Comparison of ENCODE assay signal across 20 cellular contexts in the genomic region with DNA sequence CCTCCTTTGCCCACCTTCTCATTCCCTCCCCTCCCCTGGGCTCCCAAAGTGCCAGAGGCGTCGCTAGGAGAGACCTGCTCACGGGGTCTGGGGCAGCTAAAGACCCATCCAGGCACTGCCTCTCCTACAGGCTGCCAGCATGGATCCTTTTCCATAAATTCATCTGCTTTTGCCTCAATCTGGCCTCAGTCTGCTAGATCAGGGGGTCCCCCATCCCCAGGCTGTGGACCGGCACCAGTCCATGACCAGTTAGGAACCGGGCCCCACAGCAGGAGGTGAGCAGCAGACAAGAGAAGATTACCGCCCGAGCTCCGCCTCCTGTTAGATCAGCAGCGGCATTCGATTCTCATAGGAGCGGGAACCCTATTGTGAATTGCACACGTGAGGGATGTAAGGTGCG. TPM values are rescaled to one million over a fixed set of nuclear protein-coding genes. Genes with fewer than 3 reads are reported as not detected.
"Had no signal": no experiment of that assay in that cellular context is flagged by ENCODE, and none has a peak within 500 bp of the region (broad histone marks: within the 10 kb centered on the region; RNA-seq: fewer than 3 reads in every experiment).

No MANE protein-coding gene starts in this region.

- H3K9me3 Mint-ChIP-seq: activated CD4-positive, alpha-beta T cell treated with anti-CD3 and anti-CD28 coated beads, Interleukin-2, amount 10 ng/mL, durations not matched to agents 24 days and 14 days; activated naive CD8-positive, alpha-beta T cell treated with anti-CD3 and anti-CD28 coated beads, Interleukin-2, amount 50 U/mL, for 24 hours; activated T-cell treated with anti-CD3 and anti-CD28 coated beads, Interleukin-2, amount 50 U/mL, for 72 hours; natural killer cell treated with Interleukin-12 subunit alpha and Interleukin-12 subunit beta and Interleukin-15 and Interleukin-18, amount 100 ng/mL, for 72 hours had no signal

- H3K27ac ChIP-seq: ascending aorta, breast epithelium, gastrocnemius medialis, heart left ventricle, psoas muscle had no signal

- H3K4me1 ChIP-seq: ascending aorta, breast epithelium, gastrocnemius medialis, psoas muscle had no signal

- H3K27me3 Mint-ChIP-seq: activated CD4-positive, alpha-beta T cell treated with anti-CD3 and anti-CD28 coated beads, Interleukin-2, amount 10 ng/mL, durations not matched to agents 24 days and 14 days; activated naive CD8-positive, alpha-beta T cell treated with anti-CD3 and anti-CD28 coated beads, Interleukin-2, amount 50 U/mL, for 24 hours; natural killer cell treated with Interleukin-12 subunit alpha and Interleukin-12 subunit beta and Interleukin-15 and Interleukin-18, amount 100 ng/mL, for 72 hours; T-helper 17 cell had no signal

- DNase-seq: activated CD4-positive, alpha-beta T cell treated with anti-CD3 and anti-CD28 coated beads, Interleukin-2, amount 10 ng/mL, durations not matched to agents 24 days and 14 days; activated CD8-positive, alpha-beta memory T cell treated with anti-CD3 and anti-CD28 coated beads, Interleukin-2, amount 50 U/mL, for 4 hours; activated CD8-positive, alpha-beta T cell treated with anti-CD3 and anti-CD28 coated beads, Interleukin-2, amount 10 ng/mL, durations not matched to agents 7 days and 5 days; activated naive CD4-positive, alpha-beta T cell; activated naive CD8-positive, alpha-beta T cell treated with anti-CD3 and anti-CD28 coated beads, Interleukin-2, amount 50 U/mL, for 24 hours; activated T-cell treated with anti-CD3 and anti-CD28 coated beads, Interleukin-2, amount 50 U/mL, for 72 hours; dermis blood vessel endothelial cell; mesendoderm; stimulated activated CD4-positive, alpha-beta T cell treated with anti-CD3 and anti-CD28 coated beads, Interleukin-12 subunit alpha, Interleukin-12 subunit beta, amount 100 ng/mL, for 4 hours; stimulated activated naive CD4-positive, alpha-beta T cell; T-helper 17 cell; trophoblast cell had no signal

- H3K4me3 Mint-ChIP-seq: activated CD4-positive, alpha-beta T cell treated with anti-CD3 and anti-CD28 coated beads, Interleukin-2, amount 10 ng/mL, durations not matched to agents 24 days and 14 days; activated CD8-positive, alpha-beta T cell treated with anti-CD3 and anti-CD28 coated beads, Interleukin-2, amount 10 ng/mL, durations not matched to agents 7 days and 5 days; activated naive CD8-positive, alpha-beta T cell treated with anti-CD3 and anti-CD28 coated beads, Interleukin-2, amount 50 U/mL, for 24 hours; activated T-cell treated with anti-CD3 and anti-CD28 coated beads, Interleukin-2, amount 50 U/mL, for 72 hours; natural killer cell treated with Interleukin-12 subunit alpha and Interleukin-12 subunit beta and Interleukin-15 and Interleukin-18, amount 100 ng/mL, for 72 hours; T-helper 17 cell had no signal

- H3K27ac Mint-ChIP-seq: activated CD4-positive, alpha-beta T cell treated with anti-CD3 and anti-CD28 coated beads, Interleukin-2, amount 10 ng/mL, durations not matched to agents 24 days and 14 days; activated CD8-positive, alpha-beta T cell treated with anti-CD3 and anti-CD28 coated beads, Interleukin-2, amount 10 ng/mL, durations not matched to agents 7 days and 5 days; activated naive CD8-positive, alpha-beta T cell treated with anti-CD3 and anti-CD28 coated beads, Interleukin-2, amount 50 U/mL, for 24 hours; activated T-cell treated with anti-CD3 and anti-CD28 coated beads, Interleukin-2, amount 50 U/mL, for 72 hours; natural killer cell treated with Interleukin-12 subunit alpha and Interleukin-12 subunit beta and Interleukin-15 and Interleukin-18, amount 100 ng/mL, for 72 hours had no signal

- H3K4me3 ChIP-seq: ascending aorta, breast epithelium, gastrocnemius medialis, heart left ventricle, psoas muscle had no signal

- H3K4me1 Mint-ChIP-seq: activated CD4-positive, alpha-beta T cell treated with anti-CD3 and anti-CD28 coated beads, Interleukin-2, amount 10 ng/mL, durations not matched to agents 24 days and 14 days; activated naive CD8-positive, alpha-beta T cell treated with anti-CD3 and anti-CD28 coated beads, Interleukin-2, amount 50 U/mL, for 24 hours had no signal

- H3K27me3 ChIP-seq: ascending aorta, breast epithelium, gastrocnemius medialis, heart left ventricle had no signal

- H3K36me3 ChIP-seq: breast epithelium had no signal

- H3K9me3 ChIP-seq: ascending aorta, breast epithelium, gastrocnemius medialis, heart left ventricle, psoas muscle had no signal

RNA-seq across cellular contexts. Expression of a gene that starts 41.0 kb away (rescaled TPM):
- total RNA-seq: activated CD4-positive, alpha-beta T cell treated with anti-CD3 and anti-CD28 coated beads, Interleukin-2, amount 10 ng/mL, durations not matched to agents 24 days and 14 days; activated CD8-positive, alpha-beta T cell treated with anti-CD3 and anti-CD28 coated beads, Interleukin-2, amount 10 ng/mL, durations not matched to agents 7 days and 5 days; ascending aorta; breast epithelium; dermis blood vessel endothelial cell; epithelial cell of proximal tubule; gastrocnemius medialis; heart left ventricle; natural killer cell treated with Interleukin-12 subunit alpha and Interleukin-12 subunit beta and Interleukin-15 and Interleukin-18, amount 100 ng/mL, for 72 hours; omental fat pad; psoas muscle; T-helper 17 cell had no signal
- polyA plus RNA-seq: heart left ventricle, psoas muscle had no signal
